21 cellular contexts compared by ENCODE assay signal in genomic region chr1:197884173-197884572, GRCh38. TPM values are rescaled to one million over a fixed set of nuclear protein-coding genes. Genes with fewer than 3 reads are reported as not detected.
DNase-seq lines count a peak whose midpoint lies in the region; ATAC-seq, FAIRE-seq and TF ChIP-seq lines count a peak whose summit lies in the region.
"Had no signal": no experiment of that assay in that cellular context is flagged by ENCODE, and none has a peak within 500 bp of the region (broad histone marks: within the 10 kb centered on the region; RNA-seq: fewer than 3 reads in every experiment).

No MANE protein-coding gene starts in this region.

- H3K9me3 Mint-ChIP-seq in WTC11 = peaks cover 7% of the 10 kb centered on the region; the same call in 1 of the 2 replicates

- no peak overlapping the region for H3K4me3 ChIP-seq in kidney (ENCODE audit: low read length in 2 of 2)
- H3K4me3 ChIP-seq: A549, GM12878, GM23248 had no signal

- H3K4me1 Mint-ChIP-seq in WTC11 = peaks cover 7% of the 10 kb centered on the region

- H3K4me1 ChIP-seq in kidney (ENCODE audit: control insufficient read depth in 1 of 2, insufficient read depth in 1 of 2, low read depth in 1 of 2, low read length in 2 of 2) = no peaks in the 10 kb centered on the region

- FAIRE-seq in kidney (lab: Jason Lieb, UNC) = no peak
- FAIRE-seq: A549, GM12878, GM18507 had no signal

- DNase-seq in ELF-1 (ENCODE audit: low read depth, low spot score) = peak; percentile 56
- DNase-seq in WTC11 (ENCODE audit: low spot score) = peak; percentile 22
- peak; percentile 37 for DNase-seq in kidney
- DNase-seq in mucosa of gallbladder (ENCODE audit: low spot score) = peak; percentile 51
- no peak for DNase-seq in stimulated activated CD8-positive, alpha-beta memory T cell treated with anti-CD3 and anti-CD28 coated beads, Interleukin-4, amount 100 ng/mL, for 48 hours
- DNase-seq in amniotic stem cell (lab: John Stamatoyannopoulos, UW) = no peak
- DNase-seq: DMS153, GM23248, Kasumi-1, NCI-H1930, NCI-H2171 treated with DMSO at 0.1 percent for 48 hours, NCI-H510A, NCI-H82, SHP77 had no signal

- H3K36me3 Mint-ChIP-seq in WTC11 = no peaks in the 10 kb centered on the region

- CTCF ChIA-PET in WTC11 (lab: Charles Lee) = interaction anchor here (1.3 kb wide), 1 partner anchor 15 kb away, joined by 6 read pairs; no protein-coding TSS in a partner anchor

- ATAC-seq in WTC11 (peak; percentile 75), HG03342 (IDR thresholded peaks at IDR 0.05; ENCODE audit: unreplicated experiment) (no peak), GM21447 (IDR thresholded peaks at IDR 0.05; ENCODE audit: unreplicated experiment) (no peak)
- ATAC-seq: A549, GM12878 had no signal

- no peaks in the 10 kb centered on the region for H3K27me3 Mint-ChIP-seq in WTC11 (ENCODE audit: low read depth)

- H3K27ac ChIP-seq in kidney (ENCODE audit: low read depth in 2 of 2, low read length in 2 of 2) = no peak overlapping the region
- H3K27ac ChIP-seq: C4-2B, GM23248 had no signal

- intact Hi-C loops in kidney (cut with DNase I) = no loop called here

- POLR2A ChIA-PET in WTC11 (lab: Charles Lee) = no interaction called here

- H3K4me3 Mint-ChIP-seq in WTC11 = no peak overlapping the region

- no peak overlapping the region for H3K9ac ChIP-seq in kidney (ENCODE audit: low read length in 2 of 2)
- H3K9ac ChIP-seq: GM23248 had no signal

- no peaks in the 10 kb centered on the region for H3K36me3 ChIP-seq in kidney (ENCODE audit: control insufficient read depth in 1 of 2, insufficient read depth in 2 of 2, low read length in 2 of 2)

- TF ChIP-seq CTCF in WTC11 (IDR thresholded peaks at IDR 0.05) (no peak), kidney (IDR thresholded peaks at IDR 0.05; ENCODE audit: borderline replicate concordance, extremely low read depth, insufficient read depth) (no peak)

- no peak overlapping the region for H3K27ac Mint-ChIP-seq in WTC11

- no peaks in the 10 kb centered on the region for H3K9me3 ChIP-seq in kidney (ENCODE audit: control insufficient read depth in 1 of 2, low read length in 2 of 2)
- H3K9me3 ChIP-seq: A549 had no signal

TF ChIP-seq in WTC11, 78 proteins besides CTCF, POLR2A, EP300 and RAD21:
- TF ChIP-seq ATF1 (CRISPR knock-in tag; IDR thresholded peaks at IDR 0.05) (no peak), PRRX2 (CRISPR knock-in tag; IDR thresholded peaks at IDR 0.05) (no peak), TEAD4 (CRISPR knock-in tag; IDR thresholded peaks at IDR 0.05) (no peak), PREB (CRISPR knock-in tag; IDR thresholded peaks at IDR 0.05; ENCODE audit: borderline replicate concordance) (no peak), ATF6 (CRISPR knock-in tag; IDR thresholded peaks at IDR 0.05) (no peak), RORB (CRISPR knock-in tag; IDR thresholded peaks at IDR 0.05) (no peak), ZNF263 (CRISPR knock-in tag; IDR thresholded peaks at IDR 0.05; ENCODE audit: low read depth) (no peak)

RNA-seq across cellular contexts. Expression of gene C1orf53, which starts 18.3 kb away (rescaled TPM):
- total RNA-seq in WTC11 (2021) (0.33 to 0.89 TPM (median 0.73 TPM) in 3 replicates), kidney (8.4 TPM), mucosa of gallbladder (6.4 TPM)
- polyA plus RNA-seq in kidney (ENCODE audit: insufficient read depth, low read depth, low replicate concordance) = 8.9 TPM

RNA-seq across cellular contexts. Expression of gene LHX9, which starts 33.0 kb away (rescaled TPM):
- total RNA-seq in WTC11 (2021) (not detected in 3 replicates), kidney (0.35 TPM), mucosa of gallbladder (0.32 TPM)
- polyA plus RNA-seq in kidney (ENCODE audit: insufficient read depth, low read depth, low replicate concordance) = not detected
- total RNA-seq: G401, GM12878 had no signal
- polyA plus RNA-seq: GM12878 had no signal

Comparison
In these comparisons a context has a peak if more than half of its experiments do, and no peak if none do; other contexts are left out.
1. DNase-seq: peak in ELF-1 (single experiment), WTC11 (single experiment), kidney (single experiment) and mucosa of gallbladder (single experiment); none in stimulated activated CD8-positive, alpha-beta memory T cell treated with anti-CD3 and anti-CD28 coated beads, Interleukin-4, amount 100 ng/mL, for 48 hours (single experiment) and amniotic stem cell (single experiment).